Comparison of ENCODE assay signal across 8 cellular contexts in the genomic region with DNA sequence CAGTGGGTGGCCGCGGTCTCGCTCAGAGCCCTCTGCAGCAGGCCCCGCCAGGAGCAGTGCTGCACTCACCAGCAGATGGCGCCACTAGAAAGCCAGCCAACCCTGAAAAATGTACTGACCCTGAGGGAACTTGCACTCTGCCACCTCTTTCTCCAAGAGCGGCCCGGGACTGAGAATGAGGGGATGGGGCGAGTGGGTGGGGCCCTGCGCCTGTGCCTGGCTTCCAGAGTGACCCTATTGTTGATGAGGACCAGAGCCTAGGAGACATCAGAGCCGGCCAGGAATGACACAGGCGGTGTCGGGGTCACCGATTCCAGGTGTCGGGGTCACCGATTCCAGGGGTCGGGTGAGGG. TPM values are rescaled to one million over a fixed set of nuclear protein-coding genes. Genes with fewer than 3 reads are reported as not detected.
DNase-seq lines count a peak whose midpoint lies in the region; ATAC-seq and TF ChIP-seq lines count a peak whose summit lies in the region.

No MANE protein-coding gene starts in this region.

- DNase-seq in NCI-H1417 (lab: John Stamatoyannopoulos, UW) (peak; percentile 9 to 58 (median 54)), NCI-H1417 treated with DMSO at 0.1 percent for 48 hours (lab: John Stamatoyannopoulos, UW) (no peak), NCI-H526 treated with DMSO at 0.1 percent for 48 hours (lab: John Stamatoyannopoulos, UW) (peak; percentile 16), mesenteric fat pad (ENCODE audit: low spot score) (peak; percentile 94)
- peak; percentile 80 for DNase-seq in activated CD8-positive, alpha-beta T cell treated with anti-CD3 and anti-CD28 coated beads for 36 hours
- DNase-seq in effector CD8-positive, alpha-beta T cell (lab: John Stamatoyannopoulos, UW) = peak; percentile 49
- DNase-seq in stimulated activated CD8-positive, alpha-beta memory T cell treated with anti-CD3 and anti-CD28 coated beads, Interleukin-15, amount 100 ng/mL, for 48 hours (ENCODE audit: low read depth in 2 of 2) = peak; percentile 39 to 41

- peaks cover 4% of the 10 kb centered on the region for H3K4me1 Mint-ChIP-seq in activated CD8-positive, alpha-beta T cell treated with anti-CD3 and anti-CD28 coated beads for 36 hours (ENCODE audit: low read depth)

- POLR2A ChIA-PET in activated CD8-positive, alpha-beta T cell treated with anti-CD3 and anti-CD28 coated beads for 36 hours (lab: Charles Lee) = no interaction called here

- no peaks in the 10 kb centered on the region for H3K36me3 Mint-ChIP-seq in activated CD8-positive, alpha-beta T cell treated with anti-CD3 and anti-CD28 coated beads for 36 hours (ENCODE audit: low read depth)

- no peak overlapping the region for H3K27ac Mint-ChIP-seq in activated CD8-positive, alpha-beta T cell treated with anti-CD3 and anti-CD28 coated beads for 36 hours

- TF ChIP-seq CTCF in activated CD8-positive, alpha-beta T cell treated with anti-CD3 and anti-CD28 coated beads for 36 hours (IDR thresholded peaks at IDR 0.05) = peak; percentile 80

- intact Hi-C loops in activated CD8-positive, alpha-beta T cell treated with anti-CD3 and anti-CD28 coated beads for 36 hours (cut with micrococcal nuclease) = loop anchor here (2.0 to 5.0 kb wide), 2 partner anchors 50 to 183 kb away; no protein-coding TSS in a partner anchor

- no peaks in the 10 kb centered on the region for H3K9me3 Mint-ChIP-seq in activated CD8-positive, alpha-beta T cell treated with anti-CD3 and anti-CD28 coated beads for 36 hours

- H3K27me3 Mint-ChIP-seq in activated CD8-positive, alpha-beta T cell treated with anti-CD3 and anti-CD28 coated beads for 36 hours = no peaks in the 10 kb centered on the region

- H3K4me3 Mint-ChIP-seq in activated CD8-positive, alpha-beta T cell treated with anti-CD3 and anti-CD28 coated beads for 36 hours = no peak overlapping the region

- CTCF ChIA-PET in activated CD8-positive, alpha-beta T cell treated with anti-CD3 and anti-CD28 coated beads for 36 hours (lab: Charles Lee) = interaction anchor here (0.7 to 4.5 kb wide), 41 partner anchors 8 to 237 kb away, joined by 3 to 43 read pairs (median 6); a partner anchor contains a TSS

- peak; percentile 79 for ATAC-seq in HG02852 (IDR thresholded peaks at IDR 0.05; ENCODE audit: unreplicated experiment)
- peak; percentile 93 for ATAC-seq in activated CD8-positive, alpha-beta T cell treated with anti-CD3 and anti-CD28 coated beads for 36 hours

RNA-seq across cellular contexts. Expression of a gene that starts 2.9 kb away (rescaled TPM):
- not detected for total RNA-seq in activated CD8-positive, alpha-beta T cell treated with anti-CD3 and anti-CD28 coated beads for 36 hours
- not detected for total RNA-seq in mesenteric fat pad

RNA-seq across cellular contexts. Expression of a gene that starts 24.1 kb away (rescaled TPM):
- total RNA-seq in activated CD8-positive, alpha-beta T cell treated with anti-CD3 and anti-CD28 coated beads for 36 hours = 10 to 100 TPM; 19.7 to 21.2 TPM
- 1.9 TPM for total RNA-seq in mesenteric fat pad

RNA-seq across cellular contexts. Expression of a gene that starts 36.7 kb away (rescaled TPM):
- total RNA-seq in activated CD8-positive, alpha-beta T cell treated with anti-CD3 and anti-CD28 coated beads for 36 hours = 10 to 100 TPM; 31.0 to 31.1 TPM
- total RNA-seq in mesenteric fat pad = 22.7 TPM
